Comparison of ENCODE assay signal across 28 cellular contexts in genomic region chr2:61096438-61096837, GRCh38.
"Had no signal": no experiment of that assay in that cellular context is flagged by ENCODE, and none has a peak within 500 bp of the region (broad histone marks: within the 10 kb centered on the region; RNA-seq: fewer than 3 reads in every experiment).

No MANE protein-coding gene starts in this region.

- H3K27me3 Mint-ChIP-seq: naive thymus-derived CD4-positive, alpha-beta T cell; stimulated activated memory B cell treated with anti-CD40 and anti-IgM and Interleukin-4, amounts not matched to agents 10 μg/mL and 1 μg/mL and 100 μg/mL, for 72 hours; stimulated activated naive CD8-positive, alpha-beta T cell treated with anti-CD3 and anti-CD28 coated beads, Interleukin-15, Interleukin-2, amounts not matched to agents 100 ng/mL and 50 ng/mL, for 24 hours had no signal

- H3K4me1 ChIP-seq: neural progenitor cell, pancreas, psoas muscle, spleen, stomach, thyroid gland, tibial nerve, upper lobe of left lung, vagina had no signal

- H3K9ac ChIP-seq: neural progenitor cell had no signal

- H3K36me3 Mint-ChIP-seq: natural killer cell; stimulated activated memory B cell treated with anti-CD40 and anti-IgM and Interleukin-4, amounts not matched to agents 10 μg/mL and 1 μg/mL and 100 μg/mL, for 72 hours had no signal

- DNase-seq: naive thymus-derived CD4-positive, alpha-beta T cell; natural killer cell; occipital lobe; pancreas; psoas muscle; right cardiac atrium; spleen; stimulated activated CD4-positive, alpha-beta T cell treated with anti-CD3 and anti-CD28 coated beads, Interleukin-12 subunit alpha, Interleukin-12 subunit beta, amount 100 ng/mL, for 4 hours; stimulated activated CD4-positive, alpha-beta T cell treated with anti-CD3 and anti-CD28 coated beads, Interleukin-1b, Interleukin-23, amount 100 ng/mL, for 48 hours; stimulated activated CD4-positive, alpha-beta T cell treated with anti-CD3 and anti-CD28 coated beads, Interleukin-4, amount 100 ng/mL, for 1 hour; stimulated activated CD4-positive, alpha-beta T cell treated with anti-CD3 and anti-CD28 coated beads, Interleukin-4, amount 100 ng/mL, for 4 hours; stimulated activated CD8-positive, alpha-beta memory T cell treated with anti-CD3 and anti-CD28 coated beads, Interleukin-4, amount 100 ng/mL, for 48 hours; stimulated activated naive CD4-positive, alpha-beta T cell treated with Interleukin-2 at 50 U/mL for 16 hours; stomach; thyroid gland; trophoblast cell; upper lobe of left lung had no signal

- H2AFZ ChIP-seq: neural progenitor cell had no signal

- FAIRE-seq: pancreas, urothelium cell line had no signal

- H3K4me1 Mint-ChIP-seq: nephron; neural progenitor cell; stimulated activated memory B cell treated with anti-CD40 and anti-IgM and Interleukin-4, amounts not matched to agents 10 μg/mL and 1 μg/mL and 100 μg/mL, for 72 hours had no signal

- H3K4me3 Mint-ChIP-seq: naive thymus-derived CD4-positive, alpha-beta T cell; natural killer cell; nephron; neural progenitor cell; stimulated activated memory B cell treated with anti-CD40 and anti-IgM and Interleukin-4, amounts not matched to agents 10 μg/mL and 1 μg/mL and 100 μg/mL, for 72 hours; stimulated activated naive CD8-positive, alpha-beta T cell treated with anti-CD3 and anti-CD28 coated beads, Interleukin-15, Interleukin-2, amounts not matched to agents 100 ng/mL and 50 ng/mL, for 24 hours had no signal

- H3K27me3 ChIP-seq: neural progenitor cell, pancreas, spleen, stomach, thyroid gland, tibial nerve, upper lobe of left lung, vagina had no signal

- ATAC-seq: naive thymus-derived CD4-positive, alpha-beta T cell; natural killer cell; pancreas; psoas muscle; right cardiac atrium; sciatic nerve; stimulated activated memory B cell treated with anti-CD40 and anti-IgM and Interleukin-4, amounts not matched to agents 10 μg/mL and 1 μg/mL and 100 μg/mL, for 72 hours had no signal

- H3K36me3 ChIP-seq: pancreas, thoracic aorta, thyroid gland, vagina had no signal

- H3K4me2 ChIP-seq: neural progenitor cell, smooth muscle cell had no signal

- H3K27ac Mint-ChIP-seq: naive thymus-derived CD4-positive, alpha-beta T cell; natural killer cell; nephron; neural progenitor cell; stimulated activated memory B cell treated with anti-CD40 and anti-IgM and Interleukin-4, amounts not matched to agents 10 μg/mL and 1 μg/mL and 100 μg/mL, for 72 hours; stimulated activated naive CD8-positive, alpha-beta T cell treated with anti-CD3 and anti-CD28 coated beads, Interleukin-15, Interleukin-2, amounts not matched to agents 100 ng/mL and 50 ng/mL, for 24 hours had no signal

- H3K9me3 Mint-ChIP-seq: naive thymus-derived CD4-positive, alpha-beta T cell; natural killer cell; nephron; neural progenitor cell; stimulated activated memory B cell treated with anti-CD40 and anti-IgM and Interleukin-4, amounts not matched to agents 10 μg/mL and 1 μg/mL and 100 μg/mL, for 72 hours; stimulated activated naive CD8-positive, alpha-beta T cell treated with anti-CD3 and anti-CD28 coated beads, Interleukin-15, Interleukin-2, amounts not matched to agents 100 ng/mL and 50 ng/mL, for 24 hours had no signal

- H3K27ac ChIP-seq: neural progenitor cell, pancreas, psoas muscle, skin epidermis, spleen, stomach, thoracic aorta, thyroid gland, tibial nerve, upper lobe of left lung, vagina had no signal

- H3K9me3 ChIP-seq: pancreas, psoas muscle, spleen, stomach, thoracic aorta, thyroid gland, tibial nerve, upper lobe of left lung, vagina had no signal

- H3K4me3 ChIP-seq: neural progenitor cell, pancreas, psoas muscle, skin epidermis, smooth muscle cell, spleen, stomach, thoracic aorta, thyroid gland, tibial nerve, upper lobe of left lung, vagina had no signal
